Comparison of ENCODE assay signal across 8 cellular contexts in genomic region chr6:26104457-26105108, GRCh38. TPM values are rescaled to one million over a fixed set of nuclear protein-coding genes. Genes with fewer than 3 reads are reported as not detected.
DNase-seq lines count a peak whose midpoint lies in the region; ATAC-seq and TF ChIP-seq lines count a peak whose summit lies in the region.

No MANE protein-coding gene starts in this region.

- H3K36me3 ChIP-seq in MG63 (no peaks in the 10 kb centered on the region), mesodermal cell (ENCODE audit: control insufficient read depth, insufficient read depth, low read length) (no peaks in the 10 kb centered on the region)

- peaks cover 4% of the 10 kb centered on the region for H3K4me1 ChIP-seq in mesodermal cell (ENCODE audit: control insufficient read depth, insufficient read depth, low read length, poor library complexity, severe bottlenecking)

- TF ChIP-seq CTCF in cardiac fibroblast (IDR thresholded peaks at IDR 0.05; ENCODE audit: low read depth, low read length) = no peak

- H3K27ac ChIP-seq in mesodermal cell (ENCODE audit: low read depth, low read length, severe bottlenecking) = peak overlapping the region; percentile 96

- no peak for ATAC-seq in GM19455 (IDR thresholded peaks at IDR 0.05; ENCODE audit: unreplicated experiment)

- peak overlapping the region; percentile 49 for H3K4me3 ChIP-seq in MG63
- peak overlapping the region; percentile 55 to 60 for H3K4me3 ChIP-seq in cardiac fibroblast (replicated peaks in 1 of 2; ENCODE audit: low read depth in 2 of 2, low read length in 2 of 2)
- peak overlapping the region; percentile 44 for H3K4me3 ChIP-seq in mesodermal cell (ENCODE audit: extremely low read depth, insufficient read depth, low read length, poor library complexity, severe bottlenecking)

- peak; percentile 6 for DNase-seq in NK-92 treated with Interleukin-12 subunit alpha and Interleukin-12 subunit beta, amount 100 ng/mL, for 24 hours (lab: John Stamatoyannopoulos, UW)
- DNase-seq in NK-92 (lab: John Stamatoyannopoulos, UW; ENCODE audit: unreplicated experiment) = no peak
- DNase-seq in MG63 = no peak
- peak in 1 of 2 donors; percentile 13 for DNase-seq in cardiac fibroblast (ENCODE audit: low read depth in 2 of 2)
- DNase-seq in cortex of kidney (lab: John Stamatoyannopoulos, UW) = no peak
- no peak for DNase-seq in GM19240 (ENCODE audit: insufficient read length, low spot score)

- 76 to 82% methylated on average over 15 to 16 of the region's 22 CpGs for WGBS in mesodermal cell (ENCODE audit: insufficient coverage in 2 of 2), 2 experiments

- no peaks in the 10 kb centered on the region for H3K27me3 ChIP-seq in MG63

- no peaks in the 10 kb centered on the region for H3K9me3 ChIP-seq in MG63
- peaks cover 9% of the 10 kb centered on the region for H3K9me3 ChIP-seq in mesodermal cell (ENCODE audit: control insufficient read depth, low read length)

RNA-seq across cellular contexts. Expression of gene HFE, which starts 17.4 kb away (rescaled TPM):
- 7.7 and 9.1 TPM in 2 replicates for total RNA-seq in MG63 (2014; rRNA removed; shearing (Covaris generic); ENCODE audit: low replicate concordance)
- polyA plus RNA-seq in mesodermal cell (2013, experiment 1 of 2) = 1.3 TPM
- 0.96 TPM for polyA plus RNA-seq in mesodermal cell (2013, experiment 2 of 2)
